18 cellular contexts compared by ENCODE assay signal in genomic region chr12:117847371-117847770, GRCh38.
"Had no signal": no experiment of that assay in that cellular context is flagged by ENCODE, and none has a peak within 500 bp of the region (broad histone marks: within the 10 kb centered on the region; RNA-seq: fewer than 3 reads in every experiment).

No MANE protein-coding gene starts in this region.

- H3K36me3 ChIP-seq: left ventricle myocardium inferior, neutrophil, right lobe of liver, suprapubic skin, thyroid gland had no signal

- FAIRE-seq: kidney, urothelium cell line had no signal

- H3K4me1 ChIP-seq: foreskin keratinocyte, left ventricle myocardium inferior, psoas muscle, right lobe of liver, suprapubic skin, thyroid gland had no signal

- H3K27ac ChIP-seq: foreskin keratinocyte, left ventricle myocardium inferior, neutrophil, psoas muscle, right lobe of liver, suprapubic skin, thyroid gland had no signal

- H3K4me3 ChIP-seq: left ventricle myocardium inferior, lung, psoas muscle, right lobe of liver, suprapubic skin, thyroid gland had no signal

- H3K27me3 ChIP-seq: right lobe of liver, thyroid gland had no signal

- H3K9me3 ChIP-seq: neutrophil, psoas muscle, right lobe of liver, suprapubic skin, thyroid gland had no signal

- ATAC-seq: effector memory CD8-positive, alpha-beta T cell; foreskin keratinocyte; left cardiac atrium; psoas muscle; right lobe of liver; stimulated activated effector memory CD8-positive, alpha-beta T cell treated with anti-CD3 and anti-CD28 coated beads, Interleukin-12 subunit alpha, Interleukin-12 subunit beta, amount 100 ng/mL, for 72 hours; stimulated activated naive CD8-positive, alpha-beta T cell treated with anti-CD3 and anti-CD28 coated beads, Interleukin-15, Interleukin-2, amounts not matched to agents 100 U/mL and 50 U/mL, for 24 hours had no signal

- DNase-seq: effector memory CD8-positive, alpha-beta T cell; foreskin keratinocyte; kidney; left cardiac atrium; left ventricle myocardium inferior; mesenchymal stem cell; naive B cell; psoas muscle; right lobe of liver; stimulated activated CD4-positive, alpha-beta T cell treated with anti-CD3 and anti-CD28 coated beads, Interleukin-4, amount 100 ng/mL, for 1 hour; stimulated activated CD8-positive, alpha-beta memory T cell treated with anti-CD3 and anti-CD28 coated beads, Interleukin-4, amount 100 ng/mL, for 48 hours; stimulated activated naive CD8-positive, alpha-beta T cell treated with anti-CD3 and anti-CD28 coated beads, Interleukin-15, Interleukin-2, amounts not matched to agents 100 U/mL and 50 U/mL, for 24 hours; thyroid gland had no signal
